In the genomic region with DNA sequence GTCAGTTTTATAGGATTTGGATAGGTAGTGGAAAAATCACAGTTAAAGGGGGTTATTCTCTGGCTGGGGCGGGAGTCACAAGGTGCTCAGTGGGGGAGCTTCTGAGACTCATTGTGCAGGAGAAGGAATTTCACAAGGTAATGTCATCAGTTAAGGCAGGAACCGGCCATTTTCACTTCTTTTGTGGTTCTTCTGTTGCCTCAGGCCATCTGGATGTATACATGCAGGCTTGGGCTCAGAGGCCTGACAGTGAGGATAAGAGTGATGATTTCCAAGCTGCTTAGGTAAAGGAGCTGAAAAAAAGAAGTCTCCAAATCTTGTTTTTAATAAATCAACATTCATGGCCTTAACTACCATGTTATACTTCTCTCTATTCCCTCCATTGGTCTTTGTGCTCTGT, we compare ENCODE assay signal across 32 cellular contexts.
"Had no signal": no experiment of that assay in that cellular context is flagged by ENCODE, and none has a peak within 500 bp of the region (broad histone marks: within the 10 kb centered on the region; RNA-seq: fewer than 3 reads in every experiment).

No MANE protein-coding gene starts in this region.

- H3K4me1 Mint-ChIP-seq: activated B cell treated with CpG ODN at 0.5 μM for 24 hours; activated CD4-positive, alpha-beta T cell treated with anti-CD3 and anti-CD28 coated beads, Interleukin-2, amount 10 ng/mL, durations not matched to agents 24 days and 14 days; activated naive CD8-positive, alpha-beta T cell treated with anti-CD3 and anti-CD28 coated beads for 36 hours had no signal

- H3K36me3 Mint-ChIP-seq: activated CD4-positive, alpha-beta memory T cell treated with anti-CD3 and anti-CD28 coated beads for 36 hours; activated naive CD4-positive, alpha-beta T cell treated with anti-CD3 and anti-CD28 coated beads, Interleukin-2, amount 50 U/mL, for 72 hours; activated naive CD8-positive, alpha-beta T cell treated with anti-CD3 and anti-CD28 coated beads for 36 hours had no signal

- H3K27me3 Mint-ChIP-seq: activated B cell treated with CpG ODN at 0.5 μM for 24 hours; activated CD4-positive, alpha-beta memory T cell treated with anti-CD3 and anti-CD28 coated beads for 36 hours; activated CD4-positive, alpha-beta T cell treated with anti-CD3 and anti-CD28 coated beads, Interleukin-2, amount 10 ng/mL, durations not matched to agents 24 days and 14 days; activated CD8-positive, alpha-beta T cell treated with anti-CD3 and anti-CD28 coated beads for 36 hours; activated naive CD8-positive, alpha-beta T cell treated with anti-CD3 and anti-CD28 coated beads for 36 hours; activated T-cell treated with anti-CD3 and anti-CD28 coated beads, Interleukin-2, amount 50 U/mL, for 24 hours had no signal

- H3K27me3 ChIP-seq: adrenal gland, body of pancreas, brain microvascular endothelial cell, breast epithelium had no signal

- H3K27ac ChIP-seq: adrenal gland, body of pancreas, brain microvascular endothelial cell, breast epithelium, VCaP had no signal

- H3K9me3 Mint-ChIP-seq: activated CD4-positive, alpha-beta T cell treated with anti-CD3 and anti-CD28 coated beads, Interleukin-2, amount 10 ng/mL, durations not matched to agents 24 days and 14 days; T-helper 1 cell treated with Interleukin-12 subunit alpha and Interleukin-12 subunit beta and Interleukin-4 antibody, amounts not matched to agents 30 μg/mL and 1 μg/mL, for 36 hours had no signal

- H3K9me3 ChIP-seq: adrenal gland, body of pancreas, breast epithelium had no signal

- H3K4me3 ChIP-seq: adrenal gland, body of pancreas, breast epithelium had no signal

- H3K27ac Mint-ChIP-seq: activated B cell treated with CpG ODN at 0.5 μM for 24 hours; activated CD4-positive, alpha-beta memory T cell treated with anti-CD3 and anti-CD28 coated beads for 36 hours; activated CD4-positive, alpha-beta T cell treated with anti-CD3 and anti-CD28 coated beads, Interleukin-2, amount 10 ng/mL, durations not matched to agents 24 days and 14 days; activated CD8-positive, alpha-beta T cell treated with anti-CD3 and anti-CD28 coated beads for 36 hours; activated naive CD4-positive, alpha-beta T cell treated with anti-CD3 and anti-CD28 coated beads for 36 hours; activated naive CD4-positive, alpha-beta T cell treated with anti-CD3 and anti-CD28 coated beads, Interleukin-2, amount 50 U/mL, for 72 hours; activated naive CD8-positive, alpha-beta T cell treated with anti-CD3 and anti-CD28 coated beads for 36 hours; activated T-cell treated with anti-CD3 and anti-CD28 coated beads, Interleukin-2, amount 50 U/mL, for 24 hours; activated T-helper 2 cell treated with anti-CD3 and anti-CD28 coated beads, Interferon-gamma antibody, Interleukin-2, Interleukin-4, amounts not matched to agents 10 μg/mL and 5 μg/mL and 100 μg/mL, durations not matched to agents 14 hours and 24 hours and 36 hours; T-helper 1 cell treated with Interleukin-12 subunit alpha and Interleukin-12 subunit beta and Interleukin-4 antibody, amounts not matched to agents 30 μg/mL and 1 μg/mL, for 36 hours; T-helper 2 cell treated with Interferon-gamma antibody and Interleukin-4, amounts not matched to agents 5 μg/mL and 100 μg/mL, for 36 hours had no signal

- DNase-seq: activated B cell treated with CpG ODN at 0.5 μM for 24 hours; activated CD4-positive, alpha-beta memory T cell treated with anti-CD3 and anti-CD28 coated beads for 36 hours; activated CD4-positive, alpha-beta T cell treated with anti-CD3 and anti-CD28 coated beads for 4 hours; activated CD4-positive, alpha-beta T cell treated with anti-CD3 and anti-CD28 coated beads, Interleukin-2, amount 10 ng/mL, durations not matched to agents 24 days and 14 days; activated CD4-positive, alpha-beta T cell treated with anti-CD3 and anti-CD28 coated beads, Interleukin-2, amount 50 U/mL, for 1 hour; activated CD4-positive, alpha-beta T cell treated with anti-CD3 and anti-CD28 coated beads, Interleukin-2, amount 50 U/mL, for 4 hours; activated CD4-positive, CD25-positive, alpha-beta regulatory T cell treated with anti-CD3 and anti-CD28 coated beads, Interleukin-2, amount 50 U/mL, for 72 hours; activated CD8-positive, alpha-beta memory T cell treated with anti-CD3 and anti-CD28 coated beads, Interleukin-2, amount 50 U/mL, for 4 hours; activated CD8-positive, alpha-beta T cell treated with anti-CD3 and anti-CD28 coated beads for 36 hours; activated effector memory CD4-positive, alpha-beta T cell treated with Interleukin-2 at 50 U/mL for 16 hours; activated gamma-delta T cell treated with Interleukin-2 at 50 U/mL for 16 hours; activated naive CD4-positive, alpha-beta T cell; activated naive CD4-positive, alpha-beta T cell treated with anti-CD3 and anti-CD28 coated beads for 36 hours; activated naive CD4-positive, alpha-beta T cell treated with anti-CD3 and anti-CD28 coated beads, Interleukin-2, amount 50 U/mL, for 16 hours; activated naive CD8-positive, alpha-beta T cell treated with anti-CD3 and anti-CD28 coated beads for 36 hours; activated T-cell treated with anti-CD3 and anti-CD28 coated beads, Interleukin-2, amount 50 U/mL, for 24 hours; activated T-cell treated with anti-CD3 and anti-CD28 coated beads, Interleukin-2, amount 50 U/mL, for 48 hours; adrenal gland; amniotic stem cell; aorta; body of pancreas; brain microvascular endothelial cell; central memory CD4-positive, alpha-beta T cell; T-helper 1 cell; T-helper 2 cell; T-helper 9 cell had no signal

- ATAC-seq: activated CD8-positive, alpha-beta T cell treated with anti-CD3 and anti-CD28 coated beads for 36 hours; activated naive CD4-positive, alpha-beta T cell treated with anti-CD3 and anti-CD28 coated beads, Interleukin-2, amount 50 U/mL, for 72 hours; body of pancreas had no signal

- H3K36me3 ChIP-seq: adrenal gland, brain microvascular endothelial cell, breast epithelium had no signal

- H3K4me3 Mint-ChIP-seq: activated B cell treated with CpG ODN at 0.5 μM for 24 hours; activated CD4-positive, alpha-beta memory T cell treated with anti-CD3 and anti-CD28 coated beads for 36 hours; activated CD4-positive, alpha-beta T cell treated with anti-CD3 and anti-CD28 coated beads, Interleukin-2, amount 10 ng/mL, durations not matched to agents 24 days and 14 days; activated CD8-positive, alpha-beta T cell treated with anti-CD3 and anti-CD28 coated beads for 36 hours; activated naive CD4-positive, alpha-beta T cell treated with anti-CD3 and anti-CD28 coated beads for 36 hours; activated naive CD8-positive, alpha-beta T cell treated with anti-CD3 and anti-CD28 coated beads for 36 hours; activated T-cell treated with anti-CD3 and anti-CD28 coated beads, Interleukin-2, amount 50 U/mL, for 24 hours; T-helper 1 cell treated with Interleukin-12 subunit alpha and Interleukin-12 subunit beta and Interleukin-4 antibody, amounts not matched to agents 30 μg/mL and 1 μg/mL, for 36 hours; T-helper 2 cell treated with Interferon-gamma antibody and Interleukin-4, amounts not matched to agents 5 μg/mL and 100 μg/mL, for 36 hours had no signal

- H3K4me1 ChIP-seq: adrenal gland, body of pancreas, breast epithelium had no signal
